Comparison of ENCODE assay signal across 23 cellular contexts in the genomic region with DNA sequence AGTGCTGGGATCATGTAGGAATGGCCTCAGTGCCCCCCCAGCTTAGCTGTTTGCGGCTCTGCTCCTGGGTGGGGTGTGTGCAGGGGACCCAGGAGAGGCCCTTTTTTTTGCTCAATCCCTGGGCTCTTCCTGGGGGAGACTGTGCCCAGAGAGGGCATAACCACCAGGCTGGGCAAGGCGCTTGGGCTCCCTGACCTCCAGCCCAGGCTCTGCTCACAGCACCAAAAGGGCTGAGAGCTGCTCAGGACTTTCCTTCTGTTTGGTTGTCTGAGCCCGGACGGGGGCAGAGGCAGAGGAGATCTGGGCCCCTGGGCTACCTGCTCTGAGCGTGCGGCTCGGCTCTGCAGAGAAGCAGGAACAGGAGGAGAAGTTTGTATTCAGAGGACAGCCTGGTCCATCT.
"Had no signal": no experiment of that assay in that cellular context is flagged by ENCODE, and none has a peak within 500 bp of the region (broad histone marks: within the 10 kb centered on the region; RNA-seq: fewer than 3 reads in every experiment).

No MANE protein-coding gene starts in this region.

- ATAC-seq: psoas muscle; right cardiac atrium; stimulated activated memory B cell treated with anti-CD40 and anti-IgM and Interleukin-4, amounts not matched to agents 10 μg/mL and 1 μg/mL and 100 μg/mL, for 72 hours; stimulated activated naive CD8-positive, alpha-beta T cell treated with anti-CD3 and anti-CD28 coated beads, Interleukin-15, Interleukin-2, amounts not matched to agents 100 U/mL and 50 U/mL, for 24 hours had no signal

- DNase-seq: effector CD4-positive, alpha-beta T cell; hypothalamus; immature natural killer cell; islet precursor cell; nucleus accumbens; psoas muscle; spleen; stimulated activated CD4-positive, alpha-beta T cell treated with anti-CD3 and anti-CD28 coated beads, Interleukin-4, amount 100 ng/mL, for 4 hours; stimulated activated naive CD8-positive, alpha-beta T cell treated with anti-CD3 and anti-CD28 coated beads, Interleukin-15, Interleukin-2, amounts not matched to agents 100 U/mL and 50 U/mL, for 24 hours; upper lobe of left lung had no signal

- H3K27me3 ChIP-seq: neural progenitor cell, ovary had no signal

- H2AFZ ChIP-seq: neural progenitor cell had no signal

- H3K27ac Mint-ChIP-seq: immature natural killer cell; memory B cell; stimulated activated memory B cell treated with anti-CD40 and anti-IgM and Interleukin-4, amounts not matched to agents 10 μg/mL and 1 μg/mL and 100 μg/mL, for 72 hours had no signal

- H3K4me3 Mint-ChIP-seq: immature natural killer cell; memory B cell; nephron; neural progenitor cell; stimulated activated memory B cell treated with anti-CD40 and anti-IgM and Interleukin-4, amounts not matched to agents 10 μg/mL and 1 μg/mL and 100 μg/mL, for 72 hours had no signal

- H3K9me3 Mint-ChIP-seq: immature natural killer cell; memory B cell; nephron; neural progenitor cell; stimulated activated memory B cell treated with anti-CD40 and anti-IgM and Interleukin-4, amounts not matched to agents 10 μg/mL and 1 μg/mL and 100 μg/mL, for 72 hours had no signal

- H3K4me2 ChIP-seq: neural progenitor cell had no signal

- H3K9me3 ChIP-seq: ovary, psoas muscle, spleen, thoracic aorta, tibial nerve, upper lobe of left lung had no signal

- H3K36me3 Mint-ChIP-seq: immature natural killer cell; memory B cell; neural progenitor cell; stimulated activated memory B cell treated with anti-CD40 and anti-IgM and Interleukin-4, amounts not matched to agents 10 μg/mL and 1 μg/mL and 100 μg/mL, for 72 hours had no signal

- H3K4me3 ChIP-seq: dorsolateral prefrontal cortex, lung, neural progenitor cell, ovary, psoas muscle, skin epidermis, spleen, thoracic aorta, tibial nerve, upper lobe of left lung had no signal

- H3K4me1 ChIP-seq: spleen had no signal

- FAIRE-seq: frontal cortex, urothelium cell line had no signal

- H3K4me1 Mint-ChIP-seq: memory B cell; stimulated activated memory B cell treated with anti-CD40 and anti-IgM and Interleukin-4, amounts not matched to agents 10 μg/mL and 1 μg/mL and 100 μg/mL, for 72 hours had no signal

- H3K36me3 ChIP-seq: neural progenitor cell, ovary, spleen, thoracic aorta, tibial nerve, upper lobe of left lung had no signal

- H3K9ac ChIP-seq: neural progenitor cell had no signal

- H3K27ac ChIP-seq: neural progenitor cell, ovary, psoas muscle, skin epidermis, spleen, thoracic aorta, upper lobe of left lung had no signal
